11 cellular contexts compared by ENCODE assay signal in the genomic region with DNA sequence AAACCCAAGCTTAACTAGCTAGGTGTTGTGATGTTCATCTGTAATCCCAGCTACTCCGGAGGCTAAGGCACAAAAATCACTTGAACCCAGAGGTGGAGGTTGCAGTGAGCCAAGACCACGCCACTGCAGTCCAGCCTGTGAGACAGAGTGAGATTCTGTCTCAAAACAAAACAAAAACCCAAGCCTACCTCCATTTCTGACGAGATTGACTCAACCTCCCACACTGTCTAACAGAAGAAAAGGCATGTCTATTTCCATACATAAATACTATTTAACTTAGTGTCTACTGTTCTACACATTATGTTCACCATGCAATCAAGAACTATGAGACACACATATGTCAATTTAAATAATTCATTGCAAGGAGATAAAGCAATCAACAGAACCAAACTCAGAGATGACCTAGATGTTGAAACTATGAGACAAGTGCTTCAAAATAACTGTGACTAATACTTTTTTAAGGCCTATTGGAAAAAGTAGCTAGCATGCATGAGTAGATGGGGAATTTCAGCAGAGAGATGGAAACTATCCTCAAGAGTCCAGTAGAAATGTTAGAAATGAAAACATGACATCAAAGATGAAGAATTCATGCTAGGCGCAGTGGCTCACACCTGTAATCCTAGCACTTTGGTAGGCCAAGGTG.
DNase-seq lines count a peak whose midpoint lies in the region; ATAC-seq lines count a peak whose summit lies in the region.
"Had no signal": no experiment of that assay in that cellular context is flagged by ENCODE, and none has a peak within 500 bp of the region (broad histone marks: within the 10 kb centered on the region; RNA-seq: fewer than 3 reads in every experiment).

No MANE protein-coding gene starts in this region.

- no peaks in the 10 kb centered on the region for H3K9me3 Mint-ChIP-seq in activated naive CD4-positive, alpha-beta T cell treated with anti-CD3 and anti-CD28 coated beads, Interleukin-2, amount 50 U/mL, for 24 hours
- H3K9me3 Mint-ChIP-seq in stimulated activated effector memory CD8-positive, alpha-beta T cell treated with anti-CD3 and anti-CD28 coated beads, Interleukin-12 subunit alpha, Interleukin-12 subunit beta, amount 100 ng/mL, for 72 hours: no peaks in the 10 kb centered on the region

- H3K4me1 Mint-ChIP-seq in activated naive CD4-positive, alpha-beta T cell treated with anti-CD3 and anti-CD28 coated beads, Interleukin-2, amount 50 U/mL, for 24 hours: no peaks in the 10 kb centered on the region
- H3K4me1 Mint-ChIP-seq in stimulated activated effector memory CD8-positive, alpha-beta T cell treated with anti-CD3 and anti-CD28 coated beads, Interleukin-12 subunit alpha, Interleukin-12 subunit beta, amount 100 ng/mL, for 72 hours: peaks cover 21% of the 10 kb centered on the region

- H3K4me3 Mint-ChIP-seq in activated naive CD4-positive, alpha-beta T cell treated with anti-CD3 and anti-CD28 coated beads, Interleukin-2, amount 50 U/mL, for 24 hours: no peak overlapping the region
- H3K4me3 Mint-ChIP-seq in stimulated activated effector memory CD8-positive, alpha-beta T cell treated with anti-CD3 and anti-CD28 coated beads, Interleukin-12 subunit alpha, Interleukin-12 subunit beta, amount 100 ng/mL, for 72 hours: no peak overlapping the region

- H3K27ac Mint-ChIP-seq in activated naive CD4-positive, alpha-beta T cell treated with anti-CD3 and anti-CD28 coated beads, Interleukin-2, amount 50 U/mL, for 24 hours: peak overlapping the region; percentile 8
- H3K27ac Mint-ChIP-seq in stimulated activated effector memory CD8-positive, alpha-beta T cell treated with anti-CD3 and anti-CD28 coated beads, Interleukin-12 subunit alpha, Interleukin-12 subunit beta, amount 100 ng/mL, for 72 hours: peak overlapping the region; percentile 64

- no peaks in the 10 kb centered on the region for H3K36me3 Mint-ChIP-seq in activated naive CD4-positive, alpha-beta T cell treated with anti-CD3 and anti-CD28 coated beads, Interleukin-2, amount 50 U/mL, for 24 hours
- H3K36me3 Mint-ChIP-seq in stimulated activated effector memory CD8-positive, alpha-beta T cell treated with anti-CD3 and anti-CD28 coated beads, Interleukin-12 subunit alpha, Interleukin-12 subunit beta, amount 100 ng/mL, for 72 hours: no peaks in the 10 kb centered on the region

- ATAC-seq in GM21447 (IDR thresholded peaks at IDR 0.05; ENCODE audit: unreplicated experiment): peak; percentile 69
- peak; percentile 70 for ATAC-seq in HG03159 (IDR thresholded peaks at IDR 0.05; ENCODE audit: unreplicated experiment)
- peak; percentile 94 for ATAC-seq in stimulated activated effector memory CD8-positive, alpha-beta T cell treated with anti-CD3 and anti-CD28 coated beads, Interleukin-12 subunit alpha, Interleukin-12 subunit beta, amount 100 ng/mL, for 72 hours
- ATAC-seq in GM18517 (IDR thresholded peaks at IDR 0.05; ENCODE audit: unreplicated experiment): no peak

- DNase-seq in activated naive CD4-positive, alpha-beta T cell treated with anti-CD3 and anti-CD28 coated beads, Interleukin-2, amount 50 U/mL, for 16 hours: no peak
- DNase-seq in stimulated activated effector memory CD8-positive, alpha-beta T cell treated with anti-CD3 and anti-CD28 coated beads, Interleukin-12 subunit alpha, Interleukin-12 subunit beta, amount 100 ng/mL, for 72 hours (ENCODE audit: low spot score in 2 of 2): no peak
- DNase-seq in SHP77 treated with DMSO at 0.1 percent for 48 hours (lab: John Stamatoyannopoulos, UW) (no peak), SKM-1 treated with dmso at 0.1 percent for 144 hours (lab: John Stamatoyannopoulos, UW; ENCODE audit: unreplicated experiment) (no peak)
- DNase-seq: NCI-H1105, NCI-H82, sigmoid colon had no signal

- peaks cover 7% of the 10 kb centered on the region for H3K27me3 Mint-ChIP-seq in activated naive CD4-positive, alpha-beta T cell treated with anti-CD3 and anti-CD28 coated beads, Interleukin-2, amount 50 U/mL, for 24 hours
